1 cellular context compared by ENCODE assay signal in genomic region chr11:40187092-40187403, GRCh38.
TF ChIP-seq lines count a peak whose summit lies in the region.

No MANE protein-coding gene starts in this region.

TF ChIP-seq in SK-N-SH treated with all-trans-retinoic acid at 6 μM for 48 hours, 23 proteins besides CTCF, POLR2A, EP300 and RAD21 (continued from another document):
- TF ChIP-seq, protein P1, sequence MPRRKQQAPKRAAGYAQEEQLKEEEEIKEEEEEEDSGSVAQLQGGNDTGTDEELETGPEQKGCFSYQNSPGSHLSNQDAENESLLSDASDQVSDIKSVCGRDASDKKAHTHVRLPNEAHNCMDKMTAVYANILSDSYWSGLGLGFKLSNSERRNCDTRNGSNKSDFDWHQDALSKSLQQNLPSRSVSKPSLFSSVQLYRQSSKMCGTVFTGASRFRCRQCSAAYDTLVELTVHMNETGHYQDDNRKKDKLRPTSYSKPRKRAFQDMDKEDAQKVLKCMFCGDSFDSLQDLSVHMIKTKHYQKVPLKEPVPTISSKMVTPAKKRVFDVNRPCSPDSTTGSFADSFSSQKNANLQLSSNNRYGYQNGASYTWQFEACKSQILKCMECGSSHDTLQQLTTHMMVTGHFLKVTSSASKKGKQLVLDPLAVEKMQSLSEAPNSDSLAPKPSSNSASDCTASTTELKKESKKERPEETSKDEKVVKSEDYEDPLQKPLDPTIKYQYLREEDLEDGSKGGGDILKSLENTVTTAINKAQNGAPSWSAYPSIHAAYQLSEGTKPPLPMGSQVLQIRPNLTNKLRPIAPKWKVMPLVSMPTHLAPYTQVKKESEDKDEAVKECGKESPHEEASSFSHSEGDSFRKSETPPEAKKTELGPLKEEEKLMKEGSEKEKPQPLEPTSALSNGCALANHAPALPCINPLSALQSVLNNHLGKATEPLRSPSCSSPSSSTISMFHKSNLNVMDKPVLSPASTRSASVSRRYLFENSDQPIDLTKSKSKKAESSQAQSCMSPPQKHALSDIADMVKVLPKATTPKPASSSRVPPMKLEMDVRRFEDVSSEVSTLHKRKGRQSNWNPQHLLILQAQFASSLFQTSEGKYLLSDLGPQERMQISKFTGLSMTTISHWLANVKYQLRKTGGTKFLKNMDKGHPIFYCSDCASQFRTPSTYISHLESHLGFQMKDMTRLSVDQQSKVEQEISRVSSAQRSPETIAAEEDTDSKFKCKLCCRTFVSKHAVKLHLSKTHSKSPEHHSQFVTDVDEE (CRISPR knock-in tag; IDR thresholded peaks at IDR 0.05), result no peak
- TF ChIP-seq, protein P2, sequence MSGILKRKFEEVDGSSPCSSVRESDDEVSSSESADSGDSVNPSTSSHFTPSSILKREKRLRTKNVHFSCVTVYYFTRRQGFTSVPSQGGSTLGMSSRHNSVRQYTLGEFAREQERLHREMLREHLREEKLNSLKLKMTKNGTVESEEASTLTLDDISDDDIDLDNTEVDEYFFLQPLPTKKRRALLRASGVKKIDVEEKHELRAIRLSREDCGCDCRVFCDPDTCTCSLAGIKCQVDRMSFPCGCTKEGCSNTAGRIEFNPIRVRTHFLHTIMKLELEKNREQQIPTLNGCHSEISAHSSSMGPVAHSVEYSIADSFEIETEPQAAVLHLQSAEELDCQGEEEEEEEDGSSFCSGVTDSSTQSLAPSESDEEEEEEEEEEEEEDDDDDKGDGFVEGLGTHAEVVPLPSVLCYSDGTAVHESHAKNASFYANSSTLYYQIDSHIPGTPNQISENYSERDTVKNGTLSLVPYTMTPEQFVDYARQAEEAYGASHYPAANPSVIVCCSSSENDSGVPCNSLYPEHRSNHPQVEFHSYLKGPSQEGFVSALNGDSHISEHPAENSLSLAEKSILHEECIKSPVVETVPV (CRISPR knock-in tag; IDR thresholded peaks at IDR 0.05), result no peak
- no peak for TF ChIP-seq SNAI2 (CRISPR knock-in tag; IDR thresholded peaks at IDR 0.05)
- TF ChIP-seq ISL1 (CRISPR knock-in tag; IDR thresholded peaks at IDR 0.05), result no peak
- TF ChIP-seq BACH2 (CRISPR knock-in tag; IDR thresholded peaks at IDR 0.05; ENCODE audit: borderline replicate concordance), result no peak
- TF ChIP-seq ZFP3 (CRISPR knock-in tag; IDR thresholded peaks at IDR 0.05), result no peak
- TF ChIP-seq, protein P3, sequence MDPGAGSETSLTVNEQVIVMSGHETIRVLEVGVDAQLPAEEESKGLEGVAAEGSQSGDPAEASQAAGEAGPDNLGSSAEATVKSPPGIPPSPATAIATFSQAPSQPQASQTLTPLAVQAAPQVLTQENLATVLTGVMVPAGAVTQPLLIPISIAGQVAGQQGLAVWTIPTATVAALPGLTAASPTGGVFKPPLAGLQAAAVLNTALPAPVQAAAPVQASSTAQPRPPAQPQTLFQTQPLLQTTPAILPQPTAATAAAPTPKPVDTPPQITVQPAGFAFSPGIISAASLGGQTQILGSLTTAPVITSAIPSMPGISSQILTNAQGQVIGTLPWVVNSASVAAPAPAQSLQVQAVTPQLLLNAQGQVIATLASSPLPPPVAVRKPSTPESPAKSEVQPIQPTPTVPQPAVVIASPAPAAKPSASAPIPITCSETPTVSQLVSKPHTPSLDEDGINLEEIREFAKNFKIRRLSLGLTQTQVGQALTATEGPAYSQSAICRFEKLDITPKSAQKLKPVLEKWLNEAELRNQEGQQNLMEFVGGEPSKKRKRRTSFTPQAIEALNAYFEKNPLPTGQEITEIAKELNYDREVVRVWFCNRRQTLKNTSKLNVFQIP (CRISPR knock-in tag; IDR thresholded peaks at IDR 0.05; ENCODE audit: borderline replicate concordance, low read depth), result no peak
- no peak for TF ChIP-seq ESRRG (CRISPR knock-in tag; IDR thresholded peaks at IDR 0.05)
- TF ChIP-seq ARNTL (CRISPR knock-in tag; IDR thresholded peaks at IDR 0.05; ENCODE audit: borderline replicate concordance, low read depth), result no peak
